ENCODE assay signal across 10 cellular contexts in the genomic region with DNA sequence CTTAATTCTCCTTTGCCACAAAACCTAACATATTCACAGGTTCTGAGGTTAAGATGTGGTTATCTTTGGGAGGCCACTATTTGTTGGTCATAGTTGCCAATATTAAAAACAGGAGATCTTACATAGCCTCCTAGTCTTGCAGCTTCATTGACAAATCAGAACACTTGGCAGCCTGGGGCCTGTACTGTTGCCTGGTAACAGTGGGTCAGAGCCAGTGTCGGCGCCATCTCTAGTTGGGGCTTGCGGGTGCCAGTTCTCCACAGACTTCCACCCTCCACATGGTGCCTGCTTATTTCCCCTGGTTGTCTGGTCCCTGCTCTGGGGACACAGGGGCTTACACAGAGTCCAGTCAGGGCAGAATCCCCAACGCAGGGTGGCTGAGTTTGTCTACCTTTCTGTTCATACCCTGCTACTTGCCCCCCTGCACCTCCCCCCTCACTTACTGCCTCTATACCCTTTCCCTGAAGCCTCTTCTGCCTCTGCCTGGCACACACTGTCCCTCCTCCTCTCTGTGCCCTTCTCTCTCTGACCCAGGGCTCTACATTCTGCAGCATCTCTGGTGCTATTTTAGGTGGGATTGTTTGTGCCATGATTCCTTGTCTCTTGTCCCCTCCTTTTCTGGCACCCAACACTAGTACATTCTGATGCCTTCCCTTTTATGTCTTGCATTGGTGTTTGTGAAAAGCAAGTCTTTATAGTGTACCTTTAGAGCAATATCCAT. TPM values are rescaled to one million over a fixed set of nuclear protein-coding genes. Genes with fewer than 3 reads are reported as not detected.
A peak's percentile ranks its signal among the peaks of the same experiment; 100 is the strongest.
DNase-seq lines count a peak whose midpoint lies in the region; ATAC-seq and TF ChIP-seq lines count a peak whose summit lies in the region.
"Had no signal": no experiment of that assay in that cellular context is flagged by ENCODE, and none has a peak within 500 bp of the region (broad histone marks: within the 10 kb centered on the region; RNA-seq: fewer than 3 reads in every experiment).

No MANE protein-coding gene starts in this region.

- ATAC-seq in left lung: no peak

- H3K27me3 Mint-ChIP-seq in nephron (ENCODE audit: low read depth) (no peaks in the 10 kb centered on the region), type B pancreatic cell (no peaks in the 10 kb centered on the region)

- H3K4me1 Mint-ChIP-seq in nephron: peaks cover 47% of the 10 kb centered on the region
- peaks cover 35% of the 10 kb centered on the region for H3K4me1 Mint-ChIP-seq in type B pancreatic cell (ENCODE audit: unreplicated experiment)

- intact Hi-C loops in left lung (cut with DNase I): no loop called here

- no peak overlapping the region for H3K27ac ChIP-seq in left lung
- H3K27ac ChIP-seq: epithelial cell of prostate had no signal

- H3K4me1 ChIP-seq in left lung: peaks cover 9 to 47% of the 10 kb centered on the region in 2 donors

- peak overlapping the region in 2 of 3 experiments; percentile 79 to 97 for H3K27ac Mint-ChIP-seq in nephron
- peak overlapping the region; percentile 93 for H3K27ac Mint-ChIP-seq in type B pancreatic cell

- no peak for TF ChIP-seq CTCF in fibroblast of mammary gland (conservative IDR thresholded peaks at IDR 0.05; ENCODE audit: control insufficient read depth, insufficient read depth, low read depth, low read length)
- no peak for TF ChIP-seq CTCF in nephron (IDR thresholded peaks at IDR 0.05; ENCODE audit: unreplicated experiment in 3 of 3)
- no peak for TF ChIP-seq CTCF in type B pancreatic cell (conservative IDR thresholded peaks at IDR 0.05)
- TF ChIP-seq CTCF in left lung (IDR thresholded peaks at IDR 0.05): no peak

- no peaks in the 10 kb centered on the region for H3K9me3 ChIP-seq in left lung

- H3K9me3 Mint-ChIP-seq in nephron (no peaks in the 10 kb centered on the region), type B pancreatic cell (no peaks in the 10 kb centered on the region)

- no peak overlapping the region for H3K4me3 ChIP-seq in fibroblast of mammary gland (ENCODE audit: control insufficient read depth, low read depth, low read length)
- H3K4me3 ChIP-seq in left lung: no peak overlapping the region

- no peaks in the 10 kb centered on the region for H3K27me3 ChIP-seq in left lung

- no peaks in the 10 kb centered on the region for H3K36me3 ChIP-seq in left lung

- H3K4me3 Mint-ChIP-seq in nephron: no peak overlapping the region
- H3K4me3 Mint-ChIP-seq in type B pancreatic cell: peak overlapping the region; percentile 56

- peak; percentile 45 for DNase-seq in NCI-H1092 treated with DMSO at 0.1 percent for 48 hours (lab: John Stamatoyannopoulos, UW)
- DNase-seq in NCI-H1092 (lab: John Stamatoyannopoulos, UW): no peak
- peak; percentile 35 for DNase-seq in fibroblast of mammary gland (ENCODE audit: low read depth)
- DNase-seq in type B pancreatic cell (ENCODE audit: extremely low spot score, unreplicated experiment): no peak
- DNase-seq in COLO829 (ENCODE audit: low spot score): no peak
- no peak for DNase-seq in SKM-1 (lab: John Stamatoyannopoulos, UW; ENCODE audit: unreplicated experiment)
- no peak for DNase-seq in left lung
- DNase-seq: NCI-H1048 had no signal

- H3K36me3 Mint-ChIP-seq in nephron (ENCODE audit: low read depth) (peaks cover 13% of the 10 kb centered on the region), type B pancreatic cell (peaks cover 15% of the 10 kb centered on the region)

RNA-seq across cellular contexts. Expression of a gene that starts 13.4 kb away (rescaled TPM):
- total RNA-seq in type B pancreatic cell (ENCODE audit: low replicate concordance) (53.9 and 56.7 TPM in 2 replicates), left lung (10 to 100 TPM; 43.3 to 49.1 TPM)

Comparison
In these comparisons a context has a peak if more than half of its experiments do, and no peak if none do; other contexts are left out.
1. DNase-seq: peak in NCI-H1092 treated with DMSO at 0.1 percent for 48 hours (single experiment) and fibroblast of mammary gland (single experiment); none in NCI-H1092 (single experiment), type B pancreatic cell (single experiment), COLO829 (single experiment), SKM-1 (single experiment) and left lung (0 of 2).